Comparison of ENCODE assay signal across 1 cellular context in the genomic region with DNA sequence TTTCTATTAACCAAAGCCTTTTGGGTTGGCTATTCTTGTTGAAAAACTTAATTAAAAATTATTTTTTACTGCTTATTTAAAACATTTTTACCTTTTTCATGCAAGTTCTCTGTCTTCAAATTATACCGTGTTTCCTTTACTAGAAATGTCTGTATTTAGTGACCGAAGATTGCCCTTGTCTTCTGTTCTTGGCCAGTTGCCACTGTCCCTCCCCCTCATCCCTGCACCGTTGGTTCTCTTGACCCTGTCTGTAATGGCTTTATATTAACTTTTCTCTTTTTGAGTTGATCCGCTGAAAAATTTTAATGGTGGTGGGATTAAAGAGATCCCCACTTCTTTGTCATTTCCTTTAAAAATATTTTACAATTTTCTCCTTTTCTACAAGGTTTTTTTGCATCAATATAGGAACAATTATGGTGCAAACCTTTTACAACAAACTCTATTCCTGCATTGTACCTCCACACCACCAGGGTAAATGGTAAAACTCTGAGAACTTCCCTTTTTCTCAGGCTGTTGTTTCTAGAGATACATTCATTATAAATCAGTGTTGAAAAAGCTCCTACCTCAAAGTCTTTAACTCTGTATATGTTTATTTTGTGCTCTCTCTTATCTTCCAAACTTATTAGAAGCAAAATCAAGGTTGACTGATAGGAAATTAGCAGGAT.
TF ChIP-seq lines count a peak whose summit lies in the region.

No MANE protein-coding gene starts in this region.

TF ChIP-seq in GM23338, 12 proteins besides CTCF, POLR2A, EP300 and RAD21:
- no peak for TF ChIP-seq JUNB (IDR thresholded peaks at IDR 0.05; ENCODE audit: unreplicated experiment)
- no peak for TF ChIP-seq ZNF331 (CRISPR knock-in tag; IDR thresholded peaks at IDR 0.05; ENCODE audit: low read depth)
- TF ChIP-seq, protein P1, sequence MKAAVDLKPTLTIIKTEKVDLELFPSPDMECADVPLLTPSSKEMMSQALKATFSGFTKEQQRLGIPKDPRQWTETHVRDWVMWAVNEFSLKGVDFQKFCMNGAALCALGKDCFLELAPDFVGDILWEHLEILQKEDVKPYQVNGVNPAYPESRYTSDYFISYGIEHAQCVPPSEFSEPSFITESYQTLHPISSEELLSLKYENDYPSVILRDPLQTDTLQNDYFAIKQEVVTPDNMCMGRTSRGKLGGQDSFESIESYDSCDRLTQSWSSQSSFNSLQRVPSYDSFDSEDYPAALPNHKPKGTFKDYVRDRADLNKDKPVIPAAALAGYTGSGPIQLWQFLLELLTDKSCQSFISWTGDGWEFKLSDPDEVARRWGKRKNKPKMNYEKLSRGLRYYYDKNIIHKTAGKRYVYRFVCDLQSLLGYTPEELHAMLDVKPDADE (IDR thresholded peaks at IDR 0.05): no peak
- no peak for TF ChIP-seq NANOG (IDR thresholded peaks at IDR 0.05; ENCODE audit: borderline replicate concordance)
- no peak for TF ChIP-seq ZNF114 (CRISPR knock-in tag; IDR thresholded peaks at IDR 0.05)
- TF ChIP-seq CREB1 (CRISPR knock-in tag; IDR thresholded peaks at IDR 0.05; ENCODE audit: low read depth): no peak
- no peak for TF ChIP-seq EZH2phosphoT487 (IDR thresholded peaks at IDR 0.05; ENCODE audit: unreplicated experiment)
- TF ChIP-seq EZH2 (IDR thresholded peaks at IDR 0.05; ENCODE audit: low read depth, unreplicated experiment): no peak
- TF ChIP-seq, protein P2, sequence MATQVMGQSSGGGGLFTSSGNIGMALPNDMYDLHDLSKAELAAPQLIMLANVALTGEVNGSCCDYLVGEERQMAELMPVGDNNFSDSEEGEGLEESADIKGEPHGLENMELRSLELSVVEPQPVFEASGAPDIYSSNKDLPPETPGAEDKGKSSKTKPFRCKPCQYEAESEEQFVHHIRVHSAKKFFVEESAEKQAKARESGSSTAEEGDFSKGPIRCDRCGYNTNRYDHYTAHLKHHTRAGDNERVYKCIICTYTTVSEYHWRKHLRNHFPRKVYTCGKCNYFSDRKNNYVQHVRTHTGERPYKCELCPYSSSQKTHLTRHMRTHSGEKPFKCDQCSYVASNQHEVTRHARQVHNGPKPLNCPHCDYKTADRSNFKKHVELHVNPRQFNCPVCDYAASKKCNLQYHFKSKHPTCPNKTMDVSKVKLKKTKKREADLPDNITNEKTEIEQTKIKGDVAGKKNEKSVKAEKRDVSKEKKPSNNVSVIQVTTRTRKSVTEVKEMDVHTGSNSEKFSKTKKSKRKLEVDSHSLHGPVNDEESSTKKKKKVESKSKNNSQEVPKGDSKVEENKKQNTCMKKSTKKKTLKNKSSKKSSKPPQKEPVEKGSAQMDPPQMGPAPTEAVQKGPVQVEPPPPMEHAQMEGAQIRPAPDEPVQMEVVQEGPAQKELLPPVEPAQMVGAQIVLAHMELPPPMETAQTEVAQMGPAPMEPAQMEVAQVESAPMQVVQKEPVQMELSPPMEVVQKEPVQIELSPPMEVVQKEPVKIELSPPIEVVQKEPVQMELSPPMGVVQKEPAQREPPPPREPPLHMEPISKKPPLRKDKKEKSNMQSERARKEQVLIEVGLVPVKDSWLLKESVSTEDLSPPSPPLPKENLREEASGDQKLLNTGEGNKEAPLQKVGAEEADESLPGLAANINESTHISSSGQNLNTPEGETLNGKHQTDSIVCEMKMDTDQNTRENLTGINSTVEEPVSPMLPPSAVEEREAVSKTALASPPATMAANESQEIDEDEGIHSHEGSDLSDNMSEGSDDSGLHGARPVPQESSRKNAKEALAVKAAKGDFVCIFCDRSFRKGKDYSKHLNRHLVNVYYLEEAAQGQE (IDR thresholded peaks at IDR 0.05; ENCODE audit: unreplicated experiment): no peak
- TF ChIP-seq STAT1 (IDR thresholded peaks at IDR 0.05; ENCODE audit: unreplicated experiment): no peak
- TF ChIP-seq POLR2AphosphoS5 (IDR thresholded peaks at IDR 0.05; ENCODE audit: low read depth): no peak
